Comparison of ENCODE assay signal across 11 cellular contexts in the genomic region with DNA sequence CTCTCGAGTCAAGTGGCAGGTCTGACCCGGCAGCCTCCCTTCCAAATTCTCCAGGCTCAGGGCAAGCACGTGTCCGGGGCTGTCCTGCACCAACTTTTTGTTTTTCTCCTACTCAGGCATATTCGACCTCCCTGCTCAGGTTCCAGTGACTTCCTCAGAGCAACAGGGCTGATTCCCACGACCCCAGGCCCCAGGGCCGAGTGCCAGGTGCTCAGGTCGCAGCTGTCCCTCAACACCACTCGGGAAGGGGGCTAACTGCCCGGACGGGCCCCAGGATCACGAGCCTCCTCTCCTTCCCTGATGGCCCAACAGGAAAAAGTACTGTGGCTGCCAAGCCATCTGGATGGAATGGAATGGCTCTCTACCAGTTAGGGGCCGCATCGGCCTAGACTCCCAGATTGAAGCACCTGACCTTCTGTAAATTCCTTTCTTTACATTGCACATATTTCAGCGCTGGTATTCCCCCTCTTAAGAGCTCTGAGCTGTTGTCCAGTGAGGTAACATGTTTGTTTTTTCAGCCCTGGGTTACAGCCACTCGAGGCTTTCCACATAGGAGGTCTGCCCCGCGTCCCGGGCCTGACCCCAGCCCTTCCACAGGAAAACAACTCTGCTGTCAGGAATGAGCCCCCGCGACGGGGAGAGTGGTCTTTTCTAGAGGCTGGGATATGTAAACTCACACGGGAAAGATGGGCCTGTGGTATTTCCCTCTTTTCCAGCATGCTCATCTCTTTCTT. TPM values are rescaled to one million over a fixed set of nuclear protein-coding genes. Genes with fewer than 3 reads are reported as not detected.
DNase-seq lines count a peak whose midpoint lies in the region; ATAC-seq and TF ChIP-seq lines count a peak whose summit lies in the region.
"Had no signal": no experiment of that assay in that cellular context is flagged by ENCODE, and none has a peak within 500 bp of the region (broad histone marks: within the 10 kb centered on the region; RNA-seq: fewer than 3 reads in every experiment).

No MANE protein-coding gene starts in this region.

- no peak for TF ChIP-seq CTCF in chondrocyte (IDR thresholded peaks at IDR 0.05)
- no peak for TF ChIP-seq CTCF in liver (IDR thresholded peaks at IDR 0.05; ENCODE audit: low read depth, low read length, missing input control)

- no peaks in the 10 kb centered on the region for H3K27me3 Mint-ChIP-seq in chondrocyte (ENCODE audit: low read depth)

- H3K4me3 ChIP-seq in HUES48 (ENCODE audit: low read depth, low read length) (no peak overlapping the region), liver (ENCODE audit: low read depth in 1 of 3, low read length in 3 of 3) (no peak overlapping the region), stomach smooth muscle (ENCODE audit: low read length in 2 of 2) (no peak overlapping the region)

- H3K9me3 Mint-ChIP-seq in chondrocyte (ENCODE audit: low read depth): no peaks in the 10 kb centered on the region

- H3K27ac Mint-ChIP-seq in chondrocyte (ENCODE audit: unreplicated experiment): peak overlapping the region; percentile 99

- ATAC-seq in HG02885 (IDR thresholded peaks at IDR 0.05; ENCODE audit: poor library complexity, unreplicated experiment): no peak
- ATAC-seq: SK-N-SH treated with all-trans-retinoic acid at 6 μM for 48 hours had no signal

- H3K27me3 ChIP-seq in HUES48 (ENCODE audit: control insufficient read depth, insufficient read depth, low read length) (no peaks in the 10 kb centered on the region), liver (ENCODE audit: control insufficient read depth in 4 of 4, insufficient read depth in 4 of 4, low read length in 3 of 4) (no peaks in the 10 kb centered on the region), stomach smooth muscle (ENCODE audit: control insufficient read depth in 1 of 2, insufficient read depth in 2 of 2, low read length in 2 of 2) (no peaks in the 10 kb centered on the region)

- H3K9me3 ChIP-seq in HUES48 (ENCODE audit: control insufficient read depth, insufficient read depth, low read length): no peaks in the 10 kb centered on the region
- H3K9me3 ChIP-seq in liver (ENCODE audit: control insufficient read depth in 4 of 4, low read length in 3 of 4): no peaks in the 10 kb centered on the region
- H3K9me3 ChIP-seq in stomach smooth muscle (ENCODE audit: control insufficient read depth in 2 of 2, low read length in 2 of 2): no peaks in the 10 kb centered on the region

- H3K4me1 Mint-ChIP-seq in chondrocyte (ENCODE audit: low read depth): peaks cover 75% of the 10 kb centered on the region

- WGBS in liver: 60% methylated on average over 23 of the region's 23 CpGs

- H3K27ac ChIP-seq in HUES48 (ENCODE audit: low read depth, low read length) (peak overlapping the region; percentile 36), liver (ENCODE audit: low read depth in 1 of 2, low read length in 2 of 2) (no peak overlapping the region), stomach smooth muscle (ENCODE audit: low read length) (peak overlapping the region; percentile 84)

- H3K36me3 ChIP-seq in HUES48 (ENCODE audit: control insufficient read depth, insufficient read depth, low read length) (no peaks in the 10 kb centered on the region), liver (ENCODE audit: control insufficient read depth in 4 of 4, insufficient read depth in 3 of 4, low read depth in 1 of 4, low read length in 3 of 4) (no peaks in the 10 kb centered on the region), stomach smooth muscle (ENCODE audit: control insufficient read depth in 2 of 2, insufficient read depth in 2 of 2, low read length in 2 of 2) (no peaks in the 10 kb centered on the region)

- no peak for TF ChIP-seq RAD21 in liver (IDR thresholded peaks at IDR 0.05)

- no peak for DNase-seq in chondrocyte (ENCODE audit: low spot score)
- no peak for DNase-seq in stimulated activated naive CD4-positive, alpha-beta T cell (lab: John Stamatoyannopoulos, UW)
- no peak for DNase-seq in NCI-H748 treated with DMSO at 0.1 percent for 48 hours (lab: John Stamatoyannopoulos, UW)
- DNase-seq in NCI-H128 (lab: John Stamatoyannopoulos, UW; ENCODE audit: unreplicated experiment): no peak
- DNase-seq: KBM-7; stimulated activated CD4-positive, alpha-beta T cell treated with anti-CD3 and anti-CD28 coated beads, Interleukin-12 subunit alpha, Interleukin-12 subunit beta, amount 100 ng/mL, for 4 hours had no signal

- H3K4me1 ChIP-seq in HUES48 (ENCODE audit: control insufficient read depth, insufficient read depth, low read length): peaks cover 24% of the 10 kb centered on the region
- no peaks in the 10 kb centered on the region for H3K4me1 ChIP-seq in liver (ENCODE audit: control insufficient read depth in 4 of 4, insufficient read depth in 4 of 4, low read length in 3 of 4)
- peaks cover 47% of the 10 kb centered on the region for H3K4me1 ChIP-seq in stomach smooth muscle (ENCODE audit: control insufficient read depth, insufficient read depth, low read length)

- peaks cover 9% of the 10 kb centered on the region for H3K36me3 Mint-ChIP-seq in chondrocyte (ENCODE audit: low read depth)

- H3K4me3 Mint-ChIP-seq in chondrocyte (ENCODE audit: unreplicated experiment): no peak overlapping the region

- H3K9ac ChIP-seq in HUES48 (ENCODE audit: low read depth, low read length) (no peak overlapping the region), liver (ENCODE audit: low read depth in 1 of 2, low read length in 2 of 2) (no peak overlapping the region), stomach smooth muscle (ENCODE audit: low read length in 2 of 2) (peak overlapping the region; percentile 36 to 42)

TF ChIP-seq in liver, 16 proteins besides CTCF, POLR2A, EP300 and RAD21:
- TF ChIP-seq YY1 (IDR thresholded peaks at IDR 0.05) (no peak), NR2F2 (IDR thresholded peaks at IDR 0.05) (peak; percentile 10)

RNA-seq across cellular contexts. Expression of gene NXN, which starts 25.0 kb away (rescaled TPM):
- total RNA-seq in chondrocyte: 85.2 to 93.6 TPM (median 86.4 TPM) in 3 replicates
- total RNA-seq in liver: 1 to 10 TPM; 2.3 to 4.2 TPM
- polyA plus RNA-seq in liver: 1 to 10 TPM; 2.5 to 4.5 TPM

RNA-seq across cellular contexts. Expression of gene TIMM22, which starts 42.3 kb away (rescaled TPM):
- total RNA-seq in chondrocyte (10.0 to 13.1 TPM (median 10.3 TPM) in 3 replicates), liver (1 to 10 TPM; 4.4 to 5.0 TPM)
- 1 to 10 TPM; 4.4 to 4.7 TPM for polyA plus RNA-seq in liver

Comparison
In these comparisons a context has a peak if more than half of its experiments do, and no peak if none do; other contexts are left out.
1. H3K27ac ChIP-seq: peak in HUES48 (single experiment) and stomach smooth muscle (single experiment); none in liver (0 of 2).
2. H3K9ac ChIP-seq: peak in stomach smooth muscle (2 of 2); none in HUES48 (single experiment) and liver (0 of 2).
3. RNA of gene NXN, which starts 25.0 kb away (total RNA-seq): 85.2 to 93.6 TPM in chondrocyte; 2.3 to 4.2 TPM in liver; every median in the first group is over 10 times any median in the second.